11 cellular contexts compared by ENCODE assay signal in the genomic region with DNA sequence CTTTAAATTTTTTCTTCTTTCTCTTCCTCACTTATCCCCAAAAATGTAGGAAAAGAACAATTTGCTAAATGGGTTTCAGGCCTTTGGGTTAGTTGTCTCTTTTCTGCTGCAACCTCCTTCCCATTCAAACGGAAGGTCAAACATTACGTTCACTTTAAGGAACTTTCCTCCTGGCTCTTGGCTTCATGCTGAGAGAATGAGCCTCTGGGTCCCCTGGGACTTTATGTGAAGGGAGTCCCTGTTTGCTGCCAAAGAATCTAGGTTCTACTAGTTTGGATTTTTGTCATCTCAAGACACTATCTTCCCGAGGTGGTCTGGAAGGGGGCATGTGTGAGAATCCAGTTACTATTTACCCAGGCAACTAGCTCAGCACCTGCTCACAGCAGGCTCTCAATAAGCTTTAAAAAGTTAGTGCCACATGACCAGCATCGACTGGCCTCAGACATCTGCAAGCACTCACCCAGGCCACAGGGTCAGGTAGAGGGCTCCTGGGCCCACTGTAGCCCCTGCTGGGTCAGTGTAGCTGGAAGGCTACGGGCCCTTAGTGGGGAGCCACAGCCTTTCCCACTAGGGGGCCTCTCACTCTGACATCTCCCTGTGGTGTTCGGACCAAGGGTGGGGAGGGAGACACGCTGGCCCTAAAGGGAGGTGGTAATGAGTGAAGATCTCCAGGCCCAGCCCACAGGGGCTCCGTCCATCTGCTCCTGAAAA. TPM values are rescaled to one million over a fixed set of nuclear protein-coding genes. Genes with fewer than 3 reads are reported as not detected.
A peak's percentile ranks its signal among the peaks of the same experiment; 100 is the strongest.
DNase-seq lines count a peak whose midpoint lies in the region; ATAC-seq, FAIRE-seq and TF ChIP-seq lines count a peak whose summit lies in the region.
"Had no signal": no experiment of that assay in that cellular context is flagged by ENCODE, and none has a peak within 500 bp of the region (broad histone marks: within the 10 kb centered on the region; RNA-seq: fewer than 3 reads in every experiment).

No MANE protein-coding gene starts in this region.

- no peak overlapping the region for H4K5ac ChIP-seq in H9 (ENCODE audit: insufficient read length, low read depth, low read length)

- no peak overlapping the region for H2BK120ac ChIP-seq in H9 (ENCODE audit: low read depth, low read length, poor library complexity, severe bottlenecking)

- no peaks in the 10 kb centered on the region for H3K27me3 Mint-ChIP-seq in H9 (ENCODE audit: low read depth)
- H3K27me3 Mint-ChIP-seq: type B pancreatic cell had no signal

- H3K4me3 ChIP-seq in A549 (no peak overlapping the region), kidney (ENCODE audit: low read length in 2 of 2) (no peak overlapping the region)

- no peak overlapping the region for H3K18ac ChIP-seq in H9 (ENCODE audit: insufficient read length, low read depth, low read length)

- H3K79me1 ChIP-seq in H9 (ENCODE audit: insufficient read depth, low read depth, low read length, poor library complexity, severe bottlenecking) = peaks cover 5% of the 10 kb centered on the region

- H3K79me2 ChIP-seq in H9 (ENCODE audit: insufficient read depth, low read length) = peaks cover 7% of the 10 kb centered on the region; the same call in 1 of the 2 replicates

- H3K9ac ChIP-seq in H9 (ENCODE audit: extremely low read depth, insufficient read length, low read length) (no peak overlapping the region), kidney (ENCODE audit: low read length in 2 of 2) (no peak overlapping the region)

- H3K4me1 Mint-ChIP-seq in H9 = peaks cover 48 to 49% of the 10 kb centered on the region in 2 experiments

- peaks cover 33 to 71% (median 55%) of the 10 kb centered on the region in 3 experiments for H3K36me3 Mint-ChIP-seq in H9 (ENCODE audit: insufficient read depth in 1 of 3, low read depth in 3 of 3)

- no peak for TF ChIP-seq RAD21 in A549 (conservative IDR thresholded peaks at IDR 0.05 in 1 of 2, IDR thresholded peaks at IDR 0.05 in 1 of 2)

- no peak overlapping the region for H2AFZ ChIP-seq in H9 (ENCODE audit: low read length)

- no peak overlapping the region for H2BK15ac ChIP-seq in H9 (ENCODE audit: low read depth, low read length)

- 74% methylated on average over 4 of the region's 8 CpGs for WGBS in A549 (ENCODE audit: missing lambda C conversion rate)
- WGBS in H9 (ENCODE audit: extremely low coverage, insufficient read length, low lambda C conversion rate) = no CpG with 5 or more reads among the region's 8 CpGs

- no peak overlapping the region for H4K91ac ChIP-seq in H9 (ENCODE audit: insufficient read length, low read depth, low read length)

- H4K8ac ChIP-seq in H9 (replicated peaks; ENCODE audit: insufficient read length, low read depth, low read length) = no peak overlapping the region

- no peak for TF ChIP-seq EP300 in A549 (IDR thresholded peaks at IDR 0.05)

- no peak overlapping the region for H3T11ph ChIP-seq in H9 (ENCODE audit: low read length)

- intact Hi-C loops in kidney (cut with DNase I) = no loop called here

- peak; percentile 47 to 66; a peak in 4 of 6 replicates for ATAC-seq in A549
- ATAC-seq in SK-N-SH treated with all-trans-retinoic acid at 6 μM for 48 hours = peak; percentile 30; the same call in 2 of the 3 replicates
- no peak for ATAC-seq in foreskin keratinocyte
- no peak for ATAC-seq in HG03139 (IDR thresholded peaks at IDR 0.05; ENCODE audit: unreplicated experiment)

- no peaks in the 10 kb centered on the region for H3K23me2 ChIP-seq in H9 (ENCODE audit: insufficient read length, low read depth, low read length, poor library complexity, severe bottlenecking)

- no peaks in the 10 kb centered on the region for H4K20me1 ChIP-seq in H9 (ENCODE audit: control insufficient read depth, insufficient read depth, insufficient read length)

- no peaks in the 10 kb centered on the region for H3K4me1 ChIP-seq in A549
- H3K4me1 ChIP-seq in H9 (ENCODE audit: insufficient read depth, low read length) = peaks cover 3% of the 10 kb centered on the region; the same call in 1 of the 2 replicates
- H3K4me1 ChIP-seq in foreskin keratinocyte = no peaks in the 10 kb centered on the region
- no peaks in the 10 kb centered on the region for H3K4me1 ChIP-seq in kidney (ENCODE audit: control insufficient read depth in 1 of 2, insufficient read depth in 1 of 2, low read depth in 1 of 2, low read length in 2 of 2)

- in situ Hi-C loops in ACHN (cut with HindIII; ENCODE audit: low pct_ligation_motif_present, low pct_unique_long_range_greater_than_20kb, low sequenced_read_pairs) = no loop called here

- no peak overlapping the region for H3K4ac ChIP-seq in H9 (ENCODE audit: low read depth, low read length)

- no peak for DNase-seq in A549 (ENCODE audit: low read depth in 1 of 2, low spot score in 1 of 2)
- no peak for DNase-seq in H9
- DNase-seq in foreskin keratinocyte = no peak
- DNase-seq in ACHN = no peak
- no peak for DNase-seq in COLO668 (lab: John Stamatoyannopoulos, UW; ENCODE audit: unreplicated experiment)
- no peak for DNase-seq in kidney
- DNase-seq: NCI-H2029 treated with DMSO at 0.1 percent for 48 hours had no signal

- no peak overlapping the region for H3K56ac ChIP-seq in H9 (ENCODE audit: insufficient read length, low read depth, low read length)

- TF ChIP-seq CTCF in A549 (IDR thresholded peaks at IDR 0.05) (no peak), H9 (conservative IDR thresholded peaks at IDR 0.05) (peak; percentile 24; the same call in 1 of the 3 replicates), foreskin keratinocyte (conservative IDR thresholded peaks at IDR 0.05) (peak; percentile 6), kidney (IDR thresholded peaks at IDR 0.05; ENCODE audit: borderline replicate concordance, extremely low read depth, insufficient read depth) (no peak)

- H3K9me3 ChIP-seq in A549 = no peaks in the 10 kb centered on the region
- no peaks in the 10 kb centered on the region for H3K9me3 ChIP-seq in H9 (ENCODE audit: control insufficient read depth, low read depth, low read length)
- no peaks in the 10 kb centered on the region for H3K9me3 ChIP-seq in kidney (ENCODE audit: control insufficient read depth in 1 of 2, low read length in 2 of 2)

- peaks cover 0 to under 1% of the 10 kb centered on the region in 2 experiments; a peak in 1 of 5 replicates for H3K9me3 Mint-ChIP-seq in H9
- H3K9me3 Mint-ChIP-seq: type B pancreatic cell had no signal

- no peak overlapping the region for H3K27ac ChIP-seq in A549
- H3K27ac ChIP-seq in H9 (ENCODE audit: insufficient read length, low read depth, low read length) = no peak overlapping the region
- H3K27ac ChIP-seq in foreskin keratinocyte = no peak overlapping the region
- H3K27ac ChIP-seq in kidney (ENCODE audit: low read depth in 2 of 2, low read length in 2 of 2) = no peak overlapping the region
- H3K27ac ChIP-seq: RWPE1 had no signal

- H2BK12ac ChIP-seq in H9 (ENCODE audit: insufficient read length, low read depth, low read length) = no peak overlapping the region

- H3K23ac ChIP-seq in H9 (ENCODE audit: insufficient read length, low read depth, low read length) = no peak overlapping the region

- H3K4me2 ChIP-seq in A549 = no peak overlapping the region
- no peak overlapping the region for H3K4me2 ChIP-seq in H9 (ENCODE audit: insufficient read depth, insufficient read length, low read length)

- H3K14ac ChIP-seq in H9 (ENCODE audit: insufficient read depth, low read length) = no peak overlapping the region; the same call in 1 of the 2 replicates

- no peak overlapping the region for H2BK5ac ChIP-seq in H9 (ENCODE audit: insufficient read length, low read length)

- H2AK5ac ChIP-seq in H9 (ENCODE audit: insufficient read length, low read length) = no peak overlapping the region

- H3K36me3 ChIP-seq in kidney (ENCODE audit: control insufficient read depth in 1 of 2, insufficient read depth in 2 of 2, low read length in 2 of 2) = no peaks in the 10 kb centered on the region

- CTCF ChIA-PET in A549 (lab: Yijun Ruan, JAX) = interaction anchor here (1.2 to 5.8 kb wide), 2 partner anchors 10 to 24 kb away, joined by 4 to 30 read pairs; no protein-coding TSS in a partner anchor

- TF ChIP-seq POLR2A in A549 (IDR thresholded peaks at IDR 0.05; ENCODE audit: low read length) = no peak

- peak overlapping the region in 1 of 2 experiments; percentile 4; a peak in 2 of 5 replicates for H3K4me3 Mint-ChIP-seq in H9
- H3K4me3 Mint-ChIP-seq: type B pancreatic cell had no signal

- H3K27me3 ChIP-seq in H9 (ENCODE audit: insufficient read depth, low read length) = no peaks in the 10 kb centered on the region
- peaks cover 4% of the 10 kb centered on the region for H3K27me3 ChIP-seq in foreskin keratinocyte

- POLR2A ChIA-PET in A549 (lab: Yijun Ruan, JAX) = no interaction called here

- no peak for FAIRE-seq in A549 (lab: Jason Lieb, UNC)
- no peak for FAIRE-seq in kidney (lab: Jason Lieb, UNC)

- H2BK20ac ChIP-seq in H9 (ENCODE audit: low read depth, low read length, poor library complexity, severe bottlenecking) = no peak overlapping the region

- peak overlapping the region in 2 of 3 experiments; percentile 85 to 95; a peak in 6 of 7 replicates for H3K27ac Mint-ChIP-seq in H9
- H3K27ac Mint-ChIP-seq: type B pancreatic cell had no signal

TF ChIP-seq in A549, 52 proteins besides CTCF, POLR2A, EP300 and RAD21 (continues in another document):
- no peak for TF ChIP-seq FOSL2 (IDR thresholded peaks at IDR 0.05)
- no peak for TF ChIP-seq FOSL2 (CRISPR knock-in tag; IDR thresholded peaks at IDR 0.05)
- TF ChIP-seq ZFP36 (IDR thresholded peaks at IDR 0.05; ENCODE audit: borderline replicate concordance, partially characterized antibody) = no peak
- TF ChIP-seq ZSCAN20 (CRISPR knock-in tag; IDR thresholded peaks at IDR 0.05) = no peak
- no peak for TF ChIP-seq JUNB (IDR thresholded peaks at IDR 0.05)
- TF ChIP-seq RARB (CRISPR knock-in tag; IDR thresholded peaks at IDR 0.05) = no peak
- no peak for TF ChIP-seq CHD2 (IDR thresholded peaks at IDR 0.05; ENCODE audit: low read length, partially characterized antibody)

TF ChIP-seq in SK-N-SH treated with all-trans-retinoic acid at 6 μM for 48 hours, 23 proteins besides CTCF, POLR2A, EP300 and RAD21 (continues in another document):
- TF ChIP-seq GLIS3 (CRISPR knock-in tag; IDR thresholded peaks at IDR 0.05) = no peak

RNA-seq across cellular contexts. Expression of a gene that starts 40.5 kb away (rescaled TPM):
- polyA plus RNA-seq in A549 (2011; rRNA removed) = 1.5 and 1.6 TPM in 2 replicates
- polyA plus RNA-seq in A549 (2012; cell fraction: cytosol; rRNA removed) = 1.3 and 2.0 TPM in 2 replicates
- polyA plus RNA-seq in A549 (2012; cell fraction: nucleus; rRNA removed) = 1.3 and 1.4 TPM in 2 replicates
- polyA plus RNA-seq in A549 (2017; fragmentation: RNase III; extraction: RNeasy Plus Mini Kit Qiagen cat#74134 plus additional on column Dnase treatment) = 1.4 to 1.6 TPM (median 1.5 TPM) in 3 replicates
- polyA minus RNA-seq in A549 (2011; rRNA and poly(A)+ RNA removed) = 1.7 and 2.0 TPM in 2 replicates
- total RNA-seq in H9 (2021) = 40.1 and 41.9 TPM in 2 replicates
- total RNA-seq in foreskin keratinocyte = 0.04 TPM in 1 of 2 replicates, not detected in the other
- polyA plus RNA-seq in foreskin keratinocyte = 0.01 and 0.03 TPM in 2 replicates
- 3.5 TPM for total RNA-seq in kidney
- polyA plus RNA-seq in kidney (ENCODE audit: insufficient read depth, low read depth, low replicate concordance) = 7.7 TPM

Comparison
In these comparisons a context has a peak if more than half of its experiments do, and no peak if none do; other contexts are left out.
1. ATAC-seq: peak in A549 (2 of 2) and SK-N-SH treated with all-trans-retinoic acid at 6 μM for 48 hours (single experiment); none in foreskin keratinocyte (single experiment) and HG03139 (single experiment).
2. CTCF ChIP-seq: peak in H9 (single experiment) and foreskin keratinocyte (single experiment); none in A549 (single experiment) and kidney (single experiment).